1 cellular context compared by ENCODE assay signal in the genomic region with DNA sequence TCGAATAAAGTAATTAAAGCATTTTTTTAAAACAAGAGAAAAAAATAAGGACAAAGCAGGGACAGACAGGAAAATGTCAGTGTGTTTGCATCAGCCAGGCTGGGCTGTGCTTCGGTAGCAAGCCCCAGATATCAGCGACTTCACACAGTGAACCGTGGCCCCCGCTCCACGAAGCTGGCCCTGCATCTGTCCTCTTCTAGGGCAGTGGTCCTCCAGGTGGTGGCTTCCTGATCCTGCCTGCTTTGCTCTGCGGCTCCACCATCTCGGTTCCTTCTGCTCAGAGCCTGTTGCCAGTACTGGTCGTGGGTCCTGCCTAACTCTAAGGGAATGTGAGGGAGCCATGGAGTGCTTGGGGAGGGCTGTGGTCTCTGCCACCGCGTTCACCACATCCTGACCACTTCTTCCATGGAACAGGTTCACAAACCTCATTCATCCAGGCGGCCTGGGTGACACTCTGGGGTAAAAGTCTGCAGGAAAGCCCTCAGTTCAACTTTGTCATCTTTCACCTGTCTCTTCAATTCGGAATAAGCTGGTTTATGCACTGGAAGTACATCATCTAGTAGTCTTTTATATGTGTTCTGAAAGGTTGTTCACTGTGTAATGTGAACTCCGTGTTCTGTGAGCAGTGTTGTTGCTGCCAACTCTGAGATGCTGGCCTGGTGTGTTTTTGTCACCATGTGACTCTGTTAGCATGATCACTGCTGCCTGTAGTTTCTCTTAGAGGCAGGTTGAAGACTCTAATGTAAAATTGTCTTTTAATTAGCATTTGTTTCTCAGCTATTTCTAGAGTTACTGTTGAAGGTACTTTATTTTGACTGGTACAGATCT.
A peak's percentile ranks its signal among the peaks of the same experiment; 100 is the strongest.
TF ChIP-seq lines count a peak whose summit lies in the region.

No MANE protein-coding gene starts in this region.

TF ChIP-seq in K562, 482 proteins besides CTCF, POLR2A, EP300 and RAD21 (continued from another document):
- TF ChIP-seq, protein P1, sequence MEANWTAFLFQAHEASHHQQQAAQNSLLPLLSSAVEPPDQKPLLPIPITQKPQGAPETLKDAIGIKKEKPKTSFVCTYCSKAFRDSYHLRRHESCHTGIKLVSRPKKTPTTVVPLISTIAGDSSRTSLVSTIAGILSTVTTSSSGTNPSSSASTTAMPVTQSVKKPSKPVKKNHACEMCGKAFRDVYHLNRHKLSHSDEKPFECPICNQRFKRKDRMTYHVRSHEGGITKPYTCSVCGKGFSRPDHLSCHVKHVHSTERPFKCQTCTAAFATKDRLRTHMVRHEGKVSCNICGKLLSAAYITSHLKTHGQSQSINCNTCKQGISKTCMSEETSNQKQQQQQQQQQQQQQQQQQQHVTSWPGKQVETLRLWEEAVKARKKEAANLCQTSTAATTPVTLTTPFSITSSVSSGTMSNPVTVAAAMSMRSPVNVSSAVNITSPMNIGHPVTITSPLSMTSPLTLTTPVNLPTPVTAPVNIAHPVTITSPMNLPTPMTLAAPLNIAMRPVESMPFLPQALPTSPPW (CRISPR knock-in tag; IDR thresholded peaks at IDR 0.05) = peak; percentile 12; the same call in 1 of the 2 replicates
- TF ChIP-seq, protein P2, sequence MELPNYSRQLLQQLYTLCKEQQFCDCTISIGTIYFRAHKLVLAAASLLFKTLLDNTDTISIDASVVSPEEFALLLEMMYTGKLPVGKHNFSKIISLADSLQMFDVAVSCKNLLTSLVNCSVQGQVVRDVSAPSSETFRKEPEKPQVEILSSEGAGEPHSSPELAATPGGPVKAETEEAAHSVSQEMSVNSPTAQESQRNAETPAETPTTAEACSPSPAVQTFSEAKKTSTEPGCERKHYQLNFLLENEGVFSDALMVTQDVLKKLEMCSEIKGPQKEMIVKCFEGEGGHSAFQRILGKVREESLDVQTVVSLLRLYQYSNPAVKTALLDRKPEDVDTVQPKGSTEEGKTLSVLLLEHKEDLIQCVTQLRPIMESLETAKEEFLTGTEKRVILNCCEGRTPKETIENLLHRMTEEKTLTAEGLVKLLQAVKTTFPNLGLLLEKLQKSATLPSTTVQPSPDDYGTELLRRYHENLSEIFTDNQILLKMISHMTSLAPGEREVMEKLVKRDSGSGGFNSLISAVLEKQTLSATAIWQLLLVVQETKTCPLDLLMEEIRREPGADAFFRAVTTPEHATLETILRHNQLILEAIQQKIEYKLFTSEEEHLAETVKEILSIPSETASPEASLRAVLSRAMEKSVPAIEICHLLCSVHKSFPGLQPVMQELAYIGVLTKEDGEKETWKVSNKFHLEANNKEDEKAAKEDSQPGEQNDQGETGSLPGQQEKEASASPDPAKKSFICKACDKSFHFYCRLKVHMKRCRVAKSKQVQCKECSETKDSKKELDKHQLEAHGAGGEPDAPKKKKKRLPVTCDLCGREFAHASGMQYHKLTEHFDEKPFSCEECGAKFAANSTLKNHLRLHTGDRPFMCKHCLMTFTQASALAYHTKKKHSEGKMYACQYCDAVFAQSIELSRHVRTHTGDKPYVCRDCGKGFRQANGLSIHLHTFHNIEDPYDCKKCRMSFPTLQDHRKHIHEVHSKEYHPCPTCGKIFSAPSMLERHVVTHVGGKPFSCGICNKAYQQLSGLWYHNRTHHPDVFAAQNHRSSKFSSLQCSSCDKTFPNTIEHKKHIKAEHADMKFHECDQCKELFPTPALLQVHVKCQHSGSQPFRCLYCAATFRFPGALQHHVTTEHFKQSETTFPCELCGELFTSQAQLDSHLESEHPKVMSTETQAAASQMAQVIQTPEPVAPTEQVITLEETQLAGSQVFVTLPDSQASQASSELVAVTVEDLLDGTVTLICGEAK (IDR thresholded peaks at IDR 0.05) = peak; percentile 53
- TF ChIP-seq, protein P2 (CRISPR knock-in tag; IDR thresholded peaks at IDR 0.05) = no peak
- peak; percentile 49; the same call in 1 of the 2 replicates for TF ChIP-seq NFRKB (IDR thresholded peaks at IDR 0.05; ENCODE audit: low read depth)
- TF ChIP-seq HDAC8 (tag; IDR thresholded peaks at IDR 0.05) = peak; percentile 68; the same call in 1 of the 2 replicates
- TF ChIP-seq RHOXF2B (CRISPR knock-in tag; conservative IDR thresholded peaks at IDR 0.05) = no peak
- peak; percentile 70 for TF ChIP-seq POLR2H (tag; IDR thresholded peaks at IDR 0.05; ENCODE audit: low read depth)
- no peak for TF ChIP-seq SP1 (CRISPR knock-in tag; IDR thresholded peaks at IDR 0.05)
- TF ChIP-seq, protein P3, sequence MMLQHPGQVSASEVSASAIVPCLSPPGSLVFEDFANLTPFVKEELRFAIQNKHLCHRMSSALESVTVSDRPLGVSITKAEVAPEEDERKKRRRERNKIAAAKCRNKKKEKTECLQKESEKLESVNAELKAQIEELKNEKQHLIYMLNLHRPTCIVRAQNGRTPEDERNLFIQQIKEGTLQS (IDR thresholded peaks at IDR 0.05) = peak; percentile 74; the same call in 1 of the 2 replicates
- TF ChIP-seq, protein P3 (CRISPR knock-in tag; conservative IDR thresholded peaks at IDR 0.05) = no peak
- no peak for TF ChIP-seq ETV5 (CRISPR knock-in tag; IDR thresholded peaks at IDR 0.05; ENCODE audit: low read depth)
- no peak for TF ChIP-seq CBX1 (IDR thresholded peaks at IDR 0.05; ENCODE audit: low read depth)
- TF ChIP-seq CBFB (CRISPR knock-in tag; IDR thresholded peaks at IDR 0.05) = no peak
- TF ChIP-seq ETV1 (tag; conservative IDR thresholded peaks at IDR 0.05; ENCODE audit: low read depth) = 0 out of 2 replicates have a peak, but pooled peaks have one; percentile 30
- 0 out of 2 replicates have a peak, but pooled peaks have one; percentile 27 for TF ChIP-seq ZNF384 (IDR thresholded peaks at IDR 0.05; ENCODE audit: low read depth, low read length)
- TF ChIP-seq, protein P4, sequence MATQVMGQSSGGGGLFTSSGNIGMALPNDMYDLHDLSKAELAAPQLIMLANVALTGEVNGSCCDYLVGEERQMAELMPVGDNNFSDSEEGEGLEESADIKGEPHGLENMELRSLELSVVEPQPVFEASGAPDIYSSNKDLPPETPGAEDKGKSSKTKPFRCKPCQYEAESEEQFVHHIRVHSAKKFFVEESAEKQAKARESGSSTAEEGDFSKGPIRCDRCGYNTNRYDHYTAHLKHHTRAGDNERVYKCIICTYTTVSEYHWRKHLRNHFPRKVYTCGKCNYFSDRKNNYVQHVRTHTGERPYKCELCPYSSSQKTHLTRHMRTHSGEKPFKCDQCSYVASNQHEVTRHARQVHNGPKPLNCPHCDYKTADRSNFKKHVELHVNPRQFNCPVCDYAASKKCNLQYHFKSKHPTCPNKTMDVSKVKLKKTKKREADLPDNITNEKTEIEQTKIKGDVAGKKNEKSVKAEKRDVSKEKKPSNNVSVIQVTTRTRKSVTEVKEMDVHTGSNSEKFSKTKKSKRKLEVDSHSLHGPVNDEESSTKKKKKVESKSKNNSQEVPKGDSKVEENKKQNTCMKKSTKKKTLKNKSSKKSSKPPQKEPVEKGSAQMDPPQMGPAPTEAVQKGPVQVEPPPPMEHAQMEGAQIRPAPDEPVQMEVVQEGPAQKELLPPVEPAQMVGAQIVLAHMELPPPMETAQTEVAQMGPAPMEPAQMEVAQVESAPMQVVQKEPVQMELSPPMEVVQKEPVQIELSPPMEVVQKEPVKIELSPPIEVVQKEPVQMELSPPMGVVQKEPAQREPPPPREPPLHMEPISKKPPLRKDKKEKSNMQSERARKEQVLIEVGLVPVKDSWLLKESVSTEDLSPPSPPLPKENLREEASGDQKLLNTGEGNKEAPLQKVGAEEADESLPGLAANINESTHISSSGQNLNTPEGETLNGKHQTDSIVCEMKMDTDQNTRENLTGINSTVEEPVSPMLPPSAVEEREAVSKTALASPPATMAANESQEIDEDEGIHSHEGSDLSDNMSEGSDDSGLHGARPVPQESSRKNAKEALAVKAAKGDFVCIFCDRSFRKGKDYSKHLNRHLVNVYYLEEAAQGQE (CRISPR knock-in tag; IDR thresholded peaks at IDR 0.05; ENCODE audit: low read depth) = peak; percentile 45; the same call in 1 of the 2 replicates
- TF ChIP-seq, protein P5, sequence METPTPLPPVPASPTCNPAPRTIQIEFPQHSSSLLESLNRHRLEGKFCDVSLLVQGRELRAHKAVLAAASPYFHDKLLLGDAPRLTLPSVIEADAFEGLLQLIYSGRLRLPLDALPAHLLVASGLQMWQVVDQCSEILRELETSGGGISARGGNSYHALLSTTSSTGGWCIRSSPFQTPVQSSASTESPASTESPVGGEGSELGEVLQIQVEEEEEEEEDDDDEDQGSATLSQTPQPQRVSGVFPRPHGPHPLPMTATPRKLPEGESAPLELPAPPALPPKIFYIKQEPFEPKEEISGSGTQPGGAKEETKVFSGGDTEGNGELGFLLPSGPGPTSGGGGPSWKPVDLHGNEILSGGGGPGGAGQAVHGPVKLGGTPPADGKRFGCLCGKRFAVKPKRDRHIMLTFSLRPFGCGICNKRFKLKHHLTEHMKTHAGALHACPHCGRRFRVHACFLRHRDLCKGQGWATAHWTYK (CRISPR knock-in tag; IDR thresholded peaks at IDR 0.05) = peak; percentile 79
- peak; percentile 79 for TF ChIP-seq RBFOX2 (IDR thresholded peaks at IDR 0.05; ENCODE audit: low read depth, low read length)
- peak; percentile 78; the same call in 1 of the 2 replicates for TF ChIP-seq DMBX1 (CRISPR knock-in tag; IDR thresholded peaks at IDR 0.05; ENCODE audit: borderline replicate concordance)
- TF ChIP-seq SMARCA4 (IDR thresholded peaks at IDR 0.05) = peak; percentile 10; the same call in 1 of the 2 replicates
